In genomic region chr20:1010659-1011058, GRCh38 we compare ENCODE assay signal across 28 cellular contexts. TPM values are rescaled to one million over a fixed set of nuclear protein-coding genes. Genes with fewer than 3 reads are reported as not detected.
A peak's percentile ranks its signal among the peaks of the same experiment; 100 is the strongest.
DNase-seq lines count a peak whose midpoint lies in the region; ATAC-seq and TF ChIP-seq lines count a peak whose summit lies in the region.
"Had no signal": no experiment of that assay in that cellular context is flagged by ENCODE, and none has a peak within 500 bp of the region (broad histone marks: within the 10 kb centered on the region; RNA-seq: fewer than 3 reads in every experiment).

No MANE protein-coding gene starts in this region.

- H3K4me3 Mint-ChIP-seq in endodermal cell = no peak overlapping the region
- H3K4me3 Mint-ChIP-seq: activated B cell treated with CpG ODN at 0.5 μM for 24 hours; activated CD8-positive, alpha-beta T cell treated with anti-CD3 and anti-CD28 coated beads for 36 hours; activated naive CD4-positive, alpha-beta T cell treated with anti-CD3 and anti-CD28 coated beads, Interleukin-2, amount 50 U/mL, for 24 hours; nephron; T-helper 2 cell treated with Interferon-gamma antibody and Interleukin-4, amounts not matched to agents 5 μg/mL and 100 μg/mL, for 36 hours; type B pancreatic cell had no signal

- H3K36me3 Mint-ChIP-seq in endodermal cell (ENCODE audit: low read depth) = no peaks in the 10 kb centered on the region
- H3K36me3 Mint-ChIP-seq: activated naive CD4-positive, alpha-beta T cell treated with anti-CD3 and anti-CD28 coated beads, Interleukin-2, amount 50 U/mL, for 24 hours; type B pancreatic cell had no signal

- no peak overlapping the region for H3K27ac Mint-ChIP-seq in endodermal cell
- H3K27ac Mint-ChIP-seq: activated B cell treated with CpG ODN at 0.5 μM for 24 hours; activated CD8-positive, alpha-beta T cell treated with anti-CD3 and anti-CD28 coated beads for 36 hours; activated naive CD4-positive, alpha-beta T cell treated with anti-CD3 and anti-CD28 coated beads, Interleukin-2, amount 50 U/mL, for 24 hours; nephron; T-helper 2 cell treated with Interferon-gamma antibody and Interleukin-4, amounts not matched to agents 5 μg/mL and 100 μg/mL, for 36 hours; type B pancreatic cell had no signal

- H3K36me3 ChIP-seq in GM06990 (ENCODE audit: control insufficient read depth, insufficient read depth, low read length) (no peaks in the 10 kb centered on the region), endodermal cell (ENCODE audit: control insufficient read depth, insufficient read depth, low read length) (no peaks in the 10 kb centered on the region)
- H3K36me3 ChIP-seq: BLaER1 treated with 17β-estradiol and CSF1 and Interleukin-3, amounts not matched to agents 10 nM and 100 nM; esophagus squamous epithelium; SJSA1; stomach had no signal

- H3K9ac ChIP-seq in endodermal cell (ENCODE audit: extremely low read depth, low read length, poor library complexity, severe bottlenecking) = no peak overlapping the region
- H3K9ac ChIP-seq: BLaER1 treated with 17β-estradiol and CSF1 and Interleukin-3, amounts not matched to agents 10 nM and 100 nM had no signal

- TF ChIP-seq CTCF in GM06990 (IDR thresholded peaks at IDR 0.05; ENCODE audit: insufficient read depth, low read length, poor library complexity, severe bottlenecking) (no peak), endodermal cell (conservative IDR thresholded peaks at IDR 0.05) (no peak)

- DNase-seq in GM06990 (ENCODE audit: extremely low read depth, insufficient read length) (peak; percentile 30), HuH-7 (ENCODE audit: low spot score) (no peak), endodermal cell (no peak), NCI-H2196 treated with DMSO at 0.1 percent for 48 hours (lab: John Stamatoyannopoulos, UW; ENCODE audit: unreplicated experiment) (no peak)
- no peak for DNase-seq in activated naive CD4-positive, alpha-beta T cell (lab: John Stamatoyannopoulos, UW)
- DNase-seq: activated B cell treated with CpG ODN at 0.5 μM for 24 hours; activated CD8-positive, alpha-beta T cell treated with anti-CD3 and anti-CD28 coated beads for 36 hours; activated T-cell treated with anti-CD3 and anti-CD28 coated beads, Interleukin-2, amount 50 U/mL, for 48 hours; Calu3; cerebellar nuclear complex; effector CD4-positive, alpha-beta T cell; EL; esophagus squamous epithelium; left cardiac atrium; mesenchymal stem cell; NCI-H774; PC-9; stomach had no signal

- H3K4me1 Mint-ChIP-seq in endodermal cell = no peaks in the 10 kb centered on the region
- H3K4me1 Mint-ChIP-seq: activated naive CD4-positive, alpha-beta T cell treated with anti-CD3 and anti-CD28 coated beads, Interleukin-2, amount 50 U/mL, for 24 hours; nephron had no signal

- H3K4me3 ChIP-seq in GM06990 (replicated peaks; ENCODE audit: low read depth, low read length) (no peak overlapping the region), endodermal cell (ENCODE audit: low read length) (no peak overlapping the region)
- H3K4me3 ChIP-seq: BLaER1 treated with 17β-estradiol and CSF1 and Interleukin-3, amounts not matched to agents 10 nM and 100 nM; esophagus squamous epithelium; PC-9; SJSA1; stomach had no signal

- no peak overlapping the region for H3K27ac ChIP-seq in endodermal cell (ENCODE audit: low read depth, low read length)
- H3K27ac ChIP-seq: BLaER1 treated with 17β-estradiol and CSF1 and Interleukin-3, amounts not matched to agents 10 nM and 100 nM; esophagus squamous epithelium; PC-9; SJSA1; stomach had no signal

- WGBS in endodermal cell (ENCODE audit: insufficient coverage in 1 of 2, insufficient read length in 1 of 2), 2 experiments = 93 to 96% methylated on average over 4 to 6 of the region's 6 CpGs

- no peaks in the 10 kb centered on the region for H3K9me3 ChIP-seq in endodermal cell (ENCODE audit: control insufficient read depth, low read length)
- H3K9me3 ChIP-seq: BLaER1 treated with 17β-estradiol and CSF1 and Interleukin-3, amounts not matched to agents 10 nM and 100 nM; esophagus squamous epithelium; SJSA1; stomach had no signal

- H3K9me3 Mint-ChIP-seq in endodermal cell = no peaks in the 10 kb centered on the region
- H3K9me3 Mint-ChIP-seq: activated B cell treated with CpG ODN at 0.5 μM for 24 hours; activated CD8-positive, alpha-beta T cell treated with anti-CD3 and anti-CD28 coated beads for 36 hours; activated naive CD4-positive, alpha-beta T cell treated with anti-CD3 and anti-CD28 coated beads, Interleukin-2, amount 50 U/mL, for 24 hours; nephron; T-helper 2 cell treated with Interferon-gamma antibody and Interleukin-4, amounts not matched to agents 5 μg/mL and 100 μg/mL, for 36 hours had no signal

- peaks cover 12% of the 10 kb centered on the region for H3K27me3 Mint-ChIP-seq in endodermal cell (ENCODE audit: insufficient read depth)

- H3K4me1 ChIP-seq in endodermal cell (ENCODE audit: control insufficient read depth, insufficient read depth, low read length) = no peaks in the 10 kb centered on the region
- H3K4me1 ChIP-seq: esophagus squamous epithelium, SJSA1, stomach had no signal

- ATAC-seq in GM18909 (IDR thresholded peaks at IDR 0.05; ENCODE audit: poor library complexity, unreplicated experiment) (peak; percentile 71), GM21526 (IDR thresholded peaks at IDR 0.05; ENCODE audit: low FRiP score, unreplicated experiment) (peak; percentile 66), HG03342 (IDR thresholded peaks at IDR 0.05; ENCODE audit: unreplicated experiment) (peak; percentile 73)
- ATAC-seq: activated CD8-positive, alpha-beta T cell treated with anti-CD3 and anti-CD28 coated beads for 36 hours; left cardiac atrium had no signal

- H3K27me3 ChIP-seq in GM06990 (replicated peaks; ENCODE audit: control insufficient read depth, insufficient read depth, low read length) (no peaks in the 10 kb centered on the region; the same call in 1 of the 2 replicates), endodermal cell (ENCODE audit: control insufficient read depth, insufficient read depth, low read length, poor library complexity, severe bottlenecking) (no peaks in the 10 kb centered on the region)
- H3K27me3 ChIP-seq: BLaER1 treated with 17β-estradiol and CSF1 and Interleukin-3, amounts not matched to agents 10 nM and 100 nM had no signal

RNA-seq across cellular contexts. Expression of gene RSPO4, which starts 8.5 kb away (rescaled TPM):
- 1 to 10 TPM; 3.8 to 7.6 TPM for total RNA-seq in endodermal cell
- 2.0 TPM for polyA plus RNA-seq in endodermal cell (2013, experiment 1 of 2)
- polyA plus RNA-seq in endodermal cell (2013, experiment 2 of 2) = 1.8 TPM
- total RNA-seq: A172; activated CD8-positive, alpha-beta T cell treated with anti-CD3 and anti-CD28 coated beads for 36 hours; Calu3; PC-9; SJSA1; stomach had no signal
